ENCODE assay signal across 12 cellular contexts in the genomic region with DNA sequence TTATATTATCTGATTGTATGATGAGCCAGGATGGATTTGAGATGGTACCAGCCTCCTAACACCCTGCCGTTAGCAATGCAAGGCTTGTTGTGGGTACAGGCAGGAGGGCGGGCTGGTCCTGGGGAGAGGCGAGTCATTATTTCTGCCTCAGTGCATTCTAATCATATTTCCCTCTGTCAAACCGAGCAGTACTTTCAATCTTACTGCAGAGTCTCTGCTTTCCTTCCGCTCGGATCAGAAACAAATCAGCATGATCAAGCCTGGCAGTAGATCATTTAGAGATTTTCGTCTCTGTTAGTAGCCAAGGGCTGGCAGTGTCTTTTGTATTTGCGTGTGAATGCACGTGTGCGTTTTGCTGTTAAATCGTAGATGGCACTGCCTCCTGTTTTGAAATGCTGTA.
DNase-seq lines count a peak whose midpoint lies in the region; ATAC-seq lines count a peak whose summit lies in the region.
"Had no signal": no experiment of that assay in that cellular context is flagged by ENCODE, and none has a peak within 500 bp of the region (broad histone marks: within the 10 kb centered on the region; RNA-seq: fewer than 3 reads in every experiment).

No MANE protein-coding gene starts in this region.

- H2BK12ac ChIP-seq in mesenchymal stem cell (ENCODE audit: low read length in 2 of 2): no peak overlapping the region

- ATAC-seq in GM18867 (IDR thresholded peaks at IDR 0.05; ENCODE audit: unreplicated experiment) (peak; percentile 90), HG03469 (IDR thresholded peaks at IDR 0.05; ENCODE audit: unreplicated experiment) (peak; percentile 83)
- ATAC-seq: activated CD8-positive, alpha-beta memory T cell treated with anti-CD3 and anti-CD28 coated beads, Interleukin-2, amount 10 ng/mL, durations not matched to agents 7 days and 5 days had no signal

- no peaks in the 10 kb centered on the region for H3K79me2 ChIP-seq in GM23248 (ENCODE audit: insufficient read depth)

- no peaks in the 10 kb centered on the region for H3K79me1 ChIP-seq in mesenchymal stem cell (replicated peaks; ENCODE audit: low read length, poor library complexity, severe bottlenecking)

- no peak overlapping the region for H3K4ac ChIP-seq in mesenchymal stem cell (ENCODE audit: low read depth in 1 of 2, low read length in 2 of 2)

- H4K20me1 ChIP-seq in GM23248 (ENCODE audit: insufficient read depth): no peaks in the 10 kb centered on the region

- H3K18ac ChIP-seq in mesenchymal stem cell (ENCODE audit: low read depth in 1 of 2, low read length in 2 of 2): no peak overlapping the region

- no peaks in the 10 kb centered on the region for H3F3A ChIP-seq in GM23248 (ENCODE audit: insufficient read depth)

- DNase-seq in GM23248 (no peak), mesenchymal stem cell (no peak), D341Med (ENCODE audit: low spot score) (no peak), NCI-H524 treated with DMSO at 0.1 percent for 48 hours (lab: John Stamatoyannopoulos, UW) (no peak)
- no peak for DNase-seq in stimulated activated CD4-positive, alpha-beta T cell treated with anti-CD3 and anti-CD28 coated beads, Interleukin-2, amount 100 ng/mL, for 48 hours
- DNase-seq in activated CD4-positive, CD25-positive, alpha-beta regulatory T cell treated with anti-CD3 and anti-CD28 coated beads, Interleukin-2, amount 50 U/mL, for 72 hours: no peak
- DNase-seq: activated CD8-positive, alpha-beta memory T cell treated with anti-CD3 and anti-CD28 coated beads, Interleukin-2, amount 10 ng/mL, durations not matched to agents 7 days and 5 days; CD8-positive, alpha-beta memory T cell; NCI-H510A; small intestine had no signal

- H2AK5ac ChIP-seq in mesenchymal stem cell (ENCODE audit: low read length, severe bottlenecking): no peak overlapping the region

- H4K91ac ChIP-seq in mesenchymal stem cell (ENCODE audit: low read length): no peak overlapping the region

- H3K9ac ChIP-seq in GM23248 (no peak overlapping the region), mesenchymal stem cell (ENCODE audit: low read length) (no peak overlapping the region)

- peak overlapping the region; percentile 23; the same call in 1 of the 2 replicates for H3K4me3 ChIP-seq in GM23248
- no peak overlapping the region for H3K4me3 ChIP-seq in mesenchymal stem cell (ENCODE audit: insufficient read depth in 1 of 2, low read depth in 1 of 2, low read length in 2 of 2)

- H4K8ac ChIP-seq in mesenchymal stem cell (ENCODE audit: low read length): no peak overlapping the region

- no peak overlapping the region for H3K23ac ChIP-seq in mesenchymal stem cell (ENCODE audit: low read length in 2 of 2)

- H3K27ac ChIP-seq in GM23248 (no peak overlapping the region), mesenchymal stem cell (ENCODE audit: low read length, poor library complexity, severe bottlenecking) (peak overlapping the region; percentile 4)

- H3K9me2 ChIP-seq in GM23248 (ENCODE audit: insufficient read depth): no peaks in the 10 kb centered on the region

- H3K36me3 ChIP-seq in GM23248 (ENCODE audit: low read depth): no peaks in the 10 kb centered on the region
- no peaks in the 10 kb centered on the region for H3K36me3 ChIP-seq in mesenchymal stem cell (ENCODE audit: control insufficient read depth in 1 of 2, insufficient read depth in 2 of 2, low read depth in 1 of 2, low read length in 2 of 2)

- no peak overlapping the region for H2BK15ac ChIP-seq in mesenchymal stem cell (ENCODE audit: low read depth, poor library complexity, severe bottlenecking)

- in situ Hi-C loops in GM23248 (cut with MboI): no loop called here

- H3K4me2 ChIP-seq in GM23248 (ENCODE audit: unreplicated experiment) (no peak overlapping the region), mesenchymal stem cell (ENCODE audit: low read length, poor library complexity, severe bottlenecking) (peak overlapping the region; percentile 68)

- 35 to 41% methylated on average over 11 of the region's 11 CpGs for WGBS in GM23248 (ENCODE audit: low coverage in 1 of 2, low lambda C conversion rate in 2 of 2, missing lambda C conversion rate in 2 of 2), 2 experiments
- 85% methylated on average over 11 of the region's 11 CpGs for WGBS in mesenchymal stem cell

- no peaks in the 10 kb centered on the region for H3K4me1 ChIP-seq in GM23248 (ENCODE audit: insufficient read depth)
- H3K4me1 ChIP-seq in mesenchymal stem cell (ENCODE audit: control insufficient read depth, insufficient read depth, low read depth, low read length): peaks cover 2% of the 10 kb centered on the region

- H2BK5ac ChIP-seq in mesenchymal stem cell (ENCODE audit: low read depth, low read length, poor library complexity, severe bottlenecking): no peak overlapping the region

- H2AFZ ChIP-seq in GM23248: peak overlapping the region; percentile 54; the same call in 1 of the 2 replicates
- H2AFZ ChIP-seq in mesenchymal stem cell (ENCODE audit: low read depth, low read length): no peak overlapping the region

- H3K9me3 ChIP-seq in GM23248 (ENCODE audit: low read depth): no peaks in the 10 kb centered on the region
- H3K9me3 ChIP-seq in mesenchymal stem cell (ENCODE audit: control insufficient read depth, low read length): no peaks in the 10 kb centered on the region

- no peaks in the 10 kb centered on the region for H3K27me3 ChIP-seq in GM23248 (replicated peaks; ENCODE audit: insufficient read depth)
- no peaks in the 10 kb centered on the region for H3K27me3 ChIP-seq in mesenchymal stem cell (ENCODE audit: control insufficient read depth in 1 of 2, insufficient read depth in 1 of 2, low read length in 2 of 2)

- no peak overlapping the region for H2BK120ac ChIP-seq in mesenchymal stem cell (ENCODE audit: low read depth, low read length)

- H3K14ac ChIP-seq in mesenchymal stem cell (ENCODE audit: low read length in 2 of 2): no peak overlapping the region
